In genomic region chr17:76119409-76120371, GRCh38 we compare ENCODE assay signal across 19 cellular contexts. TPM values are rescaled to one million over a fixed set of nuclear protein-coding genes. Genes with fewer than 3 reads are reported as not detected.
A peak's percentile ranks its signal among the peaks of the same experiment; 100 is the strongest.
DNase-seq lines count a peak whose midpoint lies in the region; TF ChIP-seq lines count a peak whose summit lies in the region.
"Had no signal": no experiment of that assay in that cellular context is flagged by ENCODE, and none has a peak within 500 bp of the region (broad histone marks: within the 10 kb centered on the region; RNA-seq: fewer than 3 reads in every experiment).

No MANE protein-coding gene starts in this region.

- no peak for TF ChIP-seq CTCF in GM13977 (IDR thresholded peaks at IDR 0.05; ENCODE audit: extremely low read depth, insufficient read depth, missing control alignments)
- no peak for TF ChIP-seq CTCF in SK-N-SH (IDR thresholded peaks at IDR 0.05)
- no peak for TF ChIP-seq CTCF in right atrium auricular region (IDR thresholded peaks at IDR 0.05)

- DNase-seq in GM13977 (ENCODE audit: low spot score) (peak; percentile 6), ecto neural progenitor cell (ENCODE audit: low spot score) (peak; percentile 59), trophoblast cell (no peak), SK-N-SH (no peak), right atrium auricular region (ENCODE audit: low spot score) (no peak)
- DNase-seq in stimulated activated CD4-positive, alpha-beta T cell treated with anti-CD3 and anti-CD28 coated beads, Interleukin-2, amount 100 ng/mL, for 24 hours: no peak
- DNase-seq: COR-L47, EL, HCEC 1CT, MV-4-11, NCI-H1417 treated with DMSO at 0.1 percent for 48 hours, NCI-H2029 had no signal

- no peak overlapping the region for H4K91ac ChIP-seq in trophoblast cell (ENCODE audit: low read depth, low read length)

- H2AFZ ChIP-seq in trophoblast cell (ENCODE audit: insufficient read depth, low read length, poor library complexity): no peak overlapping the region
- H2AFZ ChIP-seq in SK-N-SH (ENCODE audit: low read depth): no peak overlapping the region

- no peaks in the 10 kb centered on the region for H3K9me3 ChIP-seq in BLaER1 treated with 17β-estradiol and CSF1 and Interleukin-3, amounts not matched to agents 10 nM and 100 nM (replicated peaks in 1 of 11)
- H3K9me3 ChIP-seq in trophoblast cell (ENCODE audit: insufficient read depth, low read depth, low read length) (peaks cover 3% of the 10 kb centered on the region), SK-N-SH (no peaks in the 10 kb centered on the region), right atrium auricular region (no peaks in the 10 kb centered on the region)

- peaks cover 14 to 49% (median 39%) of the 10 kb centered on the region in 10 experiments for H3K4me1 ChIP-seq in BLaER1 treated with 17β-estradiol and CSF1 and Interleukin-3, amounts not matched to agents 10 nM and 100 nM
- peaks cover 0 to 8% of the 10 kb centered on the region in 2 experiments for H3K4me1 ChIP-seq in trophoblast cell (ENCODE audit: control insufficient read depth in 1 of 2, insufficient read depth in 2 of 2, low read length in 2 of 2)
- H3K4me1 ChIP-seq in SK-N-SH (ENCODE audit: control insufficient read depth in 1 of 2, insufficient read depth in 2 of 2, low read depth in 1 of 2, low read length in 1 of 2): no peaks in the 10 kb centered on the region; a peak in 1 of 4 replicates
- H3K4me1 ChIP-seq in right atrium auricular region: peaks cover 0 to 11% of the 10 kb centered on the region in 2 donors

- H3K36me3 ChIP-seq in BLaER1 treated with 17β-estradiol and CSF1 and Interleukin-3, amounts not matched to agents 10 nM and 100 nM: no peaks in the 10 kb centered on the region
- no peaks in the 10 kb centered on the region for H3K36me3 ChIP-seq in trophoblast cell (ENCODE audit: control insufficient read depth in 1 of 2, insufficient read depth in 2 of 2, low read length in 2 of 2)
- H3K36me3 ChIP-seq in SK-N-SH (replicated peaks in 1 of 2; ENCODE audit: control insufficient read depth in 1 of 2, insufficient read depth in 2 of 2, low read length in 1 of 2): no peaks in the 10 kb centered on the region
- no peaks in the 10 kb centered on the region for H3K36me3 ChIP-seq in right atrium auricular region

- H3K9ac ChIP-seq in BLaER1 treated with 17β-estradiol and CSF1 and Interleukin-3, amounts not matched to agents 10 nM and 100 nM: peak overlapping the region in 2 of 11 experiments; percentile 18 to 54; a peak in 1 of 22 replicates
- peak overlapping the region; percentile 5 for H3K9ac ChIP-seq in trophoblast cell (ENCODE audit: low read length)
- no peak overlapping the region for H3K9ac ChIP-seq in SK-N-SH

- POLR2A ChIA-PET in SK-N-SH (lab: Yijun Ruan, JAX): no interaction called here

- H3K4me2 ChIP-seq in BLaER1 treated with 17β-estradiol and CSF1 and Interleukin-3, amounts not matched to agents 10 nM and 100 nM: peak overlapping the region in 8 of 11 experiments; percentile 30 to 99 (median 96); a peak in 16 of 22 replicates
- H3K4me2 ChIP-seq in trophoblast cell (ENCODE audit: low read length) (no peak overlapping the region), SK-N-SH (no peak overlapping the region)

- peak overlapping the region; percentile 24 for H2BK120ac ChIP-seq in trophoblast cell (ENCODE audit: insufficient read depth, low read length, poor library complexity)

- peaks cover 8% of the 10 kb centered on the region for H3K79me1 ChIP-seq in trophoblast cell (ENCODE audit: low read length)

- H3K4ac ChIP-seq in trophoblast cell (ENCODE audit: low read depth, low read length): no peak overlapping the region

- H2BK5ac ChIP-seq in trophoblast cell (ENCODE audit: low read depth, low read length, poor library complexity): no peak overlapping the region

- no peak for TF ChIP-seq RAD21 in SK-N-SH (IDR thresholded peaks at IDR 0.05; ENCODE audit: low read length)

- H3K23ac ChIP-seq in trophoblast cell (ENCODE audit: low read length): no peak overlapping the region

- no peak overlapping the region for H3K4me3 ChIP-seq in BLaER1 treated with 17β-estradiol and CSF1 and Interleukin-3, amounts not matched to agents 10 nM and 100 nM
- no peak overlapping the region for H3K4me3 ChIP-seq in trophoblast cell (ENCODE audit: low read depth, low read length)
- H3K4me3 ChIP-seq in SK-N-SH (ENCODE audit: low read depth in 2 of 2, low read length in 1 of 2): no peak overlapping the region
- H3K4me3 ChIP-seq in right atrium auricular region: no peak overlapping the region
- H3K4me3 ChIP-seq: K562 had no signal

- H2BK12ac ChIP-seq in trophoblast cell (ENCODE audit: low read length): no peak overlapping the region

- no CpG with 5 or more reads among the region's 19 CpGs for WGBS in trophoblast cell (ENCODE audit: extremely low coverage, insufficient coverage, insufficient read length)
- WGBS in SK-N-SH (ENCODE audit: low lambda C conversion rate): 82% methylated on average over 19 of the region's 19 CpGs

- no peak overlapping the region for H4K12ac ChIP-seq in trophoblast cell (ENCODE audit: low read depth, low read length)

- no peak overlapping the region for H3K14ac ChIP-seq in trophoblast cell (ENCODE audit: low read length)

- H3K79me2 ChIP-seq in trophoblast cell (ENCODE audit: control insufficient read depth, insufficient read depth, low read length, poor library complexity) (no peaks in the 10 kb centered on the region), SK-N-SH (ENCODE audit: insufficient read depth) (no peaks in the 10 kb centered on the region)

- no peak overlapping the region for H4K8ac ChIP-seq in trophoblast cell (ENCODE audit: low read depth, low read length)

- CTCF ChIA-PET in SK-N-SH (lab: Yijun Ruan, JAX): interaction anchor here (0.6 to 18.8 kb wide), 20 partner anchors 11 to 338 kb away, joined by 3 to 332 read pairs (median 7); partner anchors contain the start of genes EXOC7 and FOXJ1

- H3K9me2 ChIP-seq in SK-N-SH: no peaks in the 10 kb centered on the region

- no peak overlapping the region for H2AK5ac ChIP-seq in trophoblast cell (ENCODE audit: low read length)

- H4K20me1 ChIP-seq in BLaER1 treated with 17β-estradiol and CSF1 and Interleukin-3, amounts not matched to agents 10 nM and 100 nM: no peaks in the 10 kb centered on the region
- H4K20me1 ChIP-seq in SK-N-SH (ENCODE audit: insufficient read depth): no peaks in the 10 kb centered on the region

- no peak for TF ChIP-seq EP300 in SK-N-SH (IDR thresholded peaks at IDR 0.05; ENCODE audit: borderline replicate concordance in 1 of 2, low read depth in 1 of 2, low read length in 1 of 2)

- H3K27ac ChIP-seq in BLaER1 treated with 17β-estradiol and CSF1 and Interleukin-3, amounts not matched to agents 10 nM and 100 nM: no peak overlapping the region
- H3K27ac ChIP-seq in trophoblast cell (ENCODE audit: low read depth, low read length) (no peak overlapping the region), SK-N-SH (ENCODE audit: low read depth in 2 of 2, low read length in 1 of 2) (no peak overlapping the region), right atrium auricular region (no peak overlapping the region)
- H3K27ac ChIP-seq: HL-60 had no signal

- in situ Hi-C loops in GM13977 (cut with MboI; ENCODE audit: low pct_unique_long_range_greater_than_20kb, low sequenced_read_pairs, unreplicated experiment): no loop called here

- H3K18ac ChIP-seq in trophoblast cell (ENCODE audit: low read length): no peak overlapping the region

- H3K27me3 ChIP-seq in BLaER1 treated with 17β-estradiol and CSF1 and Interleukin-3, amounts not matched to agents 10 nM and 100 nM: no peaks in the 10 kb centered on the region
- H3K27me3 ChIP-seq in trophoblast cell (ENCODE audit: insufficient read depth, low read length): no peaks in the 10 kb centered on the region
- H3K27me3 ChIP-seq in SK-N-SH (ENCODE audit: insufficient read depth): no peaks in the 10 kb centered on the region
- no peaks in the 10 kb centered on the region for H3K27me3 ChIP-seq in right atrium auricular region

- no peaks in the 10 kb centered on the region for H3F3A ChIP-seq in SK-N-SH (replicated peaks; ENCODE audit: insufficient read depth)

RNA-seq across cellular contexts. Expression of gene EXOC7, which starts 16.1 kb away (rescaled TPM):
- 58.5 and 61.2 TPM in 2 replicates for polyA plus RNA-seq in trophoblast cell (2013)
- 129 and 167 TPM in 2 replicates for polyA plus RNA-seq in SK-N-SH (2012; rRNA removed)
- polyA plus RNA-seq in SK-N-SH (2012; cell fraction: cytosol; rRNA removed): 58.5 and 83.4 TPM in 2 replicates
- polyA plus RNA-seq in SK-N-SH (2012; cell fraction: nucleus; rRNA removed): 364 and 387 TPM in 2 replicates
- 10 to 100 TPM; 56.0 to 65.3 TPM for total RNA-seq in right atrium auricular region

RNA-seq across cellular contexts. Expression of gene FOXJ1, which starts 21.4 kb away (rescaled TPM):
- 0.07 and 0.11 TPM in 2 replicates for polyA plus RNA-seq in trophoblast cell (2013)
- polyA plus RNA-seq in SK-N-SH (2012; rRNA removed): not detected in 2 replicates
- 0.01 TPM in 2 replicates for polyA plus RNA-seq in SK-N-SH (2012; cell fraction: cytosol; rRNA removed)
- 0.07 and 0.09 TPM in 2 replicates for polyA plus RNA-seq in SK-N-SH (2012; cell fraction: nucleus; rRNA removed)
- not detected for total RNA-seq in right atrium auricular region
- total RNA-seq: NCI-H460, SK-MEL-5 had no signal
- polyA plus RNA-seq: CD14-positive monocyte, K562 had no signal

RNA-seq across cellular contexts. Expression of gene ZACN, which starts 40.7 kb away (rescaled TPM):
- polyA plus RNA-seq in trophoblast cell (2013): 0.05 TPM in 1 of 2 replicates, not detected in the other
- 0.03 TPM in 1 of 2 replicates, not detected in the other for polyA plus RNA-seq in SK-N-SH (2012; rRNA removed)
- 0.01 TPM in 1 of 2 replicates, not detected in the other for polyA plus RNA-seq in SK-N-SH (2012; cell fraction: cytosol; rRNA removed)
- 0.12 and 0.26 TPM in 2 replicates for polyA plus RNA-seq in SK-N-SH (2012; cell fraction: nucleus; rRNA removed)
- not detected for total RNA-seq in right atrium auricular region
- total RNA-seq: A673 had no signal
- polyA plus RNA-seq: CD14-positive monocyte, K562 had no signal

RNA-seq across cellular contexts. Expression of gene GALR2, which starts 45.1 kb away (rescaled TPM):
- polyA plus RNA-seq in trophoblast cell (2013): 0.15 and 0.19 TPM in 2 replicates
- 0.05 and 0.08 TPM in 2 replicates for polyA plus RNA-seq in SK-N-SH (2012; rRNA removed)
- polyA plus RNA-seq in SK-N-SH (2012; cell fraction: cytosol; rRNA removed): 0.03 TPM in 2 replicates
- polyA plus RNA-seq in SK-N-SH (2012; cell fraction: nucleus; rRNA removed): 0.08 and 0.15 TPM in 2 replicates
- not detected for total RNA-seq in right atrium auricular region
- total RNA-seq: A673, K562, NCI-H460 had no signal

RNA-seq across cellular contexts. Expression of gene SRP68, which starts 47.4 kb away (rescaled TPM):
- polyA plus RNA-seq in trophoblast cell (2013): 81.8 and 83.6 TPM in 2 replicates
- polyA plus RNA-seq in SK-N-SH (2012; rRNA removed): 76.8 and 81.4 TPM in 2 replicates
- polyA plus RNA-seq in SK-N-SH (2012; cell fraction: cytosol; rRNA removed): 74.4 and 76.2 TPM in 2 replicates
- 53.5 and 64.0 TPM in 2 replicates for polyA plus RNA-seq in SK-N-SH (2012; cell fraction: nucleus; rRNA removed)
- 10 to 100 TPM; 35.2 to 43.9 TPM for total RNA-seq in right atrium auricular region

Comparison
In these comparisons a context has a peak if more than half of its experiments do, and no peak if none do; other contexts are left out.
1. H3K4me2 ChIP-seq: peak in BLaER1 treated with 17β-estradiol and CSF1 and Interleukin-3, amounts not matched to agents 10 nM and 100 nM (8 of 11); none in trophoblast cell (single experiment) and SK-N-SH (single experiment).
2. DNase-seq: peak in GM13977 (single experiment) and ecto neural progenitor cell (single experiment); none in trophoblast cell (0 of 2), SK-N-SH (single experiment), stimulated activated CD4-positive, alpha-beta T cell treated with anti-CD3 and anti-CD28 coated beads, Interleukin-2, amount 100 ng/mL, for 24 hours (0 of 2) and right atrium auricular region (single experiment).